In the genomic region with DNA sequence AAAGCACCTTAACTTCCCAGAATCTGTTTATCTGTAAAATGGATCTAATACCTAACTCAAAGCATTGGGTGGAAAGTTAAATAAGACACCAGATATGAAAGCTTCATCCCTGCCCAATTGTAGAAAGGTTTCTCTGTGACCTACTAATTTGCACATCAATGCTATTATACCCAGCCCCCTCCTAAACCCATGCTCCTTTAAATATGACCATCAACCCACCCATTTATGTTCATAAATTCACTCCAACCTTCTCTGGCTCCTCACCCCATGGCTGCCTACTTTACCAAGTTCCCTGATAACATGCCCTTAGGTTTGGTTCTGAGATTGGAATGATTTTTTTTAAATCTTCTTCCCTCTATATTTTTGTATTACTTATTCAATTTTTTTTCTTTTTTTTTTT, we compare ENCODE assay signal across 1 cellular context.
TF ChIP-seq lines count a peak whose summit lies in the region.

No MANE protein-coding gene starts in this region.

TF ChIP-seq in GM23338, 12 proteins besides CTCF, POLR2A, EP300 and RAD21:
- TF ChIP-seq NANOG (IDR thresholded peaks at IDR 0.05; ENCODE audit: borderline replicate concordance) (no peak), POLR2AphosphoS5 (IDR thresholded peaks at IDR 0.05; ENCODE audit: low read depth) (no peak), JUNB (IDR thresholded peaks at IDR 0.05; ENCODE audit: unreplicated experiment) (no peak), ZNF114 (CRISPR knock-in tag; IDR thresholded peaks at IDR 0.05) (no peak), EZH2 (IDR thresholded peaks at IDR 0.05; ENCODE audit: low read depth, unreplicated experiment) (no peak), ZNF331 (CRISPR knock-in tag; IDR thresholded peaks at IDR 0.05; ENCODE audit: low read depth) (no peak), STAT1 (IDR thresholded peaks at IDR 0.05; ENCODE audit: unreplicated experiment) (no peak), CREB1 (CRISPR knock-in tag; IDR thresholded peaks at IDR 0.05; ENCODE audit: low read depth) (no peak), EZH2phosphoT487 (IDR thresholded peaks at IDR 0.05; ENCODE audit: unreplicated experiment) (no peak)
- TF ChIP-seq, protein P1, sequence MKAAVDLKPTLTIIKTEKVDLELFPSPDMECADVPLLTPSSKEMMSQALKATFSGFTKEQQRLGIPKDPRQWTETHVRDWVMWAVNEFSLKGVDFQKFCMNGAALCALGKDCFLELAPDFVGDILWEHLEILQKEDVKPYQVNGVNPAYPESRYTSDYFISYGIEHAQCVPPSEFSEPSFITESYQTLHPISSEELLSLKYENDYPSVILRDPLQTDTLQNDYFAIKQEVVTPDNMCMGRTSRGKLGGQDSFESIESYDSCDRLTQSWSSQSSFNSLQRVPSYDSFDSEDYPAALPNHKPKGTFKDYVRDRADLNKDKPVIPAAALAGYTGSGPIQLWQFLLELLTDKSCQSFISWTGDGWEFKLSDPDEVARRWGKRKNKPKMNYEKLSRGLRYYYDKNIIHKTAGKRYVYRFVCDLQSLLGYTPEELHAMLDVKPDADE (IDR thresholded peaks at IDR 0.05), result no peak
- TF ChIP-seq, protein P2, sequence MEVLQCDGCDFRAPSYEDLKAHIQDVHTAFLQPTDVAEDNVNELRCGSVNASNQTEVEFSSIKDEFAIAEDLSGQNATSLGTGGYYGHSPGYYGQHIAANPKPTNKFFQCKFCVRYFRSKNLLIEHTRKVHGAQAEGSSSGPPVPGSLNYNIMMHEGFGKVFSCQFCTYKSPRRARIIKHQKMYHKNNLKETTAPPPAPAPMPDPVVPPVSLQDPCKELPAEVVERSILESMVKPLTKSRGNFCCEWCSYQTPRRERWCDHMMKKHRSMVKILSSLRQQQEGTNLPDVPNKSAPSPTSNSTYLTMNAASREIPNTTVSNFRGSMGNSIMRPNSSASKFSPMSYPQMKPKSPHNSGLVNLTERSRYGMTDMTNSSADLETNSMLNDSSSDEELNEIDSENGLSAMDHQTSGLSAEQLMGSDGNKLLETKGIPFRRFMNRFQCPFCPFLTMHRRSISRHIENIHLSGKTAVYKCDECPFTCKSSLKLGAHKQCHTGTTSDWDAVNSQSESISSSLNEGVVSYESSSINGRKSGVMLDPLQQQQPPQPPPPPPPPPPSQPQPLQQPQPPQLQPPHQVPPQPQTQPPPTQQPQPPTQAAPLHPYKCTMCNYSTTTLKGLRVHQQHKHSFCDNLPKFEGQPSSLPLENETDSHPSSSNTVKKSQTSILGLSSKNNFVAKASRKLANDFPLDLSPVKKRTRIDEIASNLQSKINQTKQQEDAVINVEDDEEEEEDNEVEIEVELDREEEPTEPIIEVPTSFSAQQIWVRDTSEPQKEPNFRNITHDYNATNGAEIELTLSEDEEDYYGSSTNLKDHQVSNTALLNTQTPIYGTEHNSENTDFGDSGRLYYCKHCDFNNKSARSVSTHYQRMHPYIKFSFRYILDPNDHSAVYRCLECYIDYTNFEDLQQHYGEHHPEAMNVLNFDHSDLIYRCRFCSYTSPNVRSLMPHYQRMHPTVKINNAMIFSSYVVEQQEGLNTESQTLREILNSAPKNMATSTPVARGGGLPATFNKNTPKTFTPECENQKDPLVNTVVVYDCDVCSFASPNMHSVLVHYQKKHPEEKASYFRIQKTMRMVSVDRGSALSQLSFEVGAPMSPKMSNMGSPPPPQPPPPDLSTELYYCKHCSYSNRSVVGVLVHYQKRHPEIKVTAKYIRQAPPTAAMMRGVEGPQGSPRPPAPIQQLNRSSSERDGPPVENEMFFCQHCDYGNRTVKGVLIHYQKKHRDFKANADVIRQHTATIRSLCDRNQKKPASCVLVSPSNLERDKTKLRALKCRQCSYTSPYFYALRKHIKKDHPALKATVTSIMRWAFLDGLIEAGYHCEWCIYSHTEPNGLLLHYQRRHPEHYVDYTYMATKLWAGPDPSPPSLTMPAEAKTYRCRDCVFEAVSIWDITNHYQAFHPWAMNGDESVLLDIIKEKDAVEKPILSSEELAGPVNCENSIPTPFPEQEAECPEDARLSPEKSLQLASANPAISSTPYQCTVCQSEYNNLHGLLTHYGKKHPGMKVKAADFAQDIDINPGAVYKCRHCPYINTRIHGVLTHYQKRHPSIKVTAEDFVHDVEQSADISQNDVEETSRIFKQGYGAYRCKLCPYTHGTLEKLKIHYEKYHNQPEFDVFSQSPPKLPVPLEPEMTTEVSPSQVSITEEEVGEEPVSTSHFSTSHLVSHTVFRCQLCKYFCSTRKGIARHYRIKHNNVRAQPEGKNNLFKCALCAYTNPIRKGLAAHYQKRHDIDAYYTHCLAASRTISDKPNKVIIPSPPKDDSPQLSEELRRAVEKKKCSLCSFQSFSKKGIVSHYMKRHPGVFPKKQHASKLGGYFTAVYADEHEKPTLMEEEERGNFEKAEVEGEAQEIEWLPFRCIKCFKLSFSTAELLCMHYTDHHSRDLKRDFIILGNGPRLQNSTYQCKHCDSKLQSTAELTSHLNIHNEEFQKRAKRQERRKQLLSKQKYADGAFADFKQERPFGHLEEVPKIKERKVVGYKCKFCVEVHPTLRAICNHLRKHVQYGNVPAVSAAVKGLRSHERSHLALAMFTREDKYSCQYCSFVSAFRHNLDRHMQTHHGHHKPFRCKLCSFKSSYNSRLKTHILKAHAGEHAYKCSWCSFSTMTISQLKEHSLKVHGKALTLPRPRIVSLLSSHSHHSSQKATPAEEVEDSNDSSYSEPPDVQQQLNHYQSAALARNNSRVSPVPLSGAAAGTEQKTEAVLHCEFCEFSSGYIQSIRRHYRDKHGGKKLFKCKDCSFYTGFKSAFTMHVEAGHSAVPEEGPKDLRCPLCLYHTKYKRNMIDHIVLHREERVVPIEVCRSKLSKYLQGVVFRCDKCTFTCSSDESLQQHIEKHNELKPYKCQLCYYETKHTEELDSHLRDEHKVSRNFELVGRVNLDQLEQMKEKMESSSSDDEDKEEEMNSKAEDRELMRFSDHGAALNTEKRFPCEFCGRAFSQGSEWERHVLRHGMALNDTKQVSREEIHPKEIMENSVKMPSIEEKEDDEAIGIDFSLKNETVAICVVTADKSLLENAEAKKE (CRISPR knock-in tag; IDR thresholded peaks at IDR 0.05), result no peak
- TF ChIP-seq, protein P3, sequence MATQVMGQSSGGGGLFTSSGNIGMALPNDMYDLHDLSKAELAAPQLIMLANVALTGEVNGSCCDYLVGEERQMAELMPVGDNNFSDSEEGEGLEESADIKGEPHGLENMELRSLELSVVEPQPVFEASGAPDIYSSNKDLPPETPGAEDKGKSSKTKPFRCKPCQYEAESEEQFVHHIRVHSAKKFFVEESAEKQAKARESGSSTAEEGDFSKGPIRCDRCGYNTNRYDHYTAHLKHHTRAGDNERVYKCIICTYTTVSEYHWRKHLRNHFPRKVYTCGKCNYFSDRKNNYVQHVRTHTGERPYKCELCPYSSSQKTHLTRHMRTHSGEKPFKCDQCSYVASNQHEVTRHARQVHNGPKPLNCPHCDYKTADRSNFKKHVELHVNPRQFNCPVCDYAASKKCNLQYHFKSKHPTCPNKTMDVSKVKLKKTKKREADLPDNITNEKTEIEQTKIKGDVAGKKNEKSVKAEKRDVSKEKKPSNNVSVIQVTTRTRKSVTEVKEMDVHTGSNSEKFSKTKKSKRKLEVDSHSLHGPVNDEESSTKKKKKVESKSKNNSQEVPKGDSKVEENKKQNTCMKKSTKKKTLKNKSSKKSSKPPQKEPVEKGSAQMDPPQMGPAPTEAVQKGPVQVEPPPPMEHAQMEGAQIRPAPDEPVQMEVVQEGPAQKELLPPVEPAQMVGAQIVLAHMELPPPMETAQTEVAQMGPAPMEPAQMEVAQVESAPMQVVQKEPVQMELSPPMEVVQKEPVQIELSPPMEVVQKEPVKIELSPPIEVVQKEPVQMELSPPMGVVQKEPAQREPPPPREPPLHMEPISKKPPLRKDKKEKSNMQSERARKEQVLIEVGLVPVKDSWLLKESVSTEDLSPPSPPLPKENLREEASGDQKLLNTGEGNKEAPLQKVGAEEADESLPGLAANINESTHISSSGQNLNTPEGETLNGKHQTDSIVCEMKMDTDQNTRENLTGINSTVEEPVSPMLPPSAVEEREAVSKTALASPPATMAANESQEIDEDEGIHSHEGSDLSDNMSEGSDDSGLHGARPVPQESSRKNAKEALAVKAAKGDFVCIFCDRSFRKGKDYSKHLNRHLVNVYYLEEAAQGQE (IDR thresholded peaks at IDR 0.05; ENCODE audit: unreplicated experiment), result no peak
